In genomic region chr2:60882971-60883753, GRCh38 we compare ENCODE assay signal across 8 cellular contexts. TPM values are rescaled to one million over a fixed set of nuclear protein-coding genes. Genes with fewer than 3 reads are reported as not detected.
DNase-seq lines count a peak whose midpoint lies in the region; ATAC-seq and TF ChIP-seq lines count a peak whose summit lies in the region.

No MANE protein-coding gene starts in this region.

- H4K8ac ChIP-seq in mesendoderm (ENCODE audit: low read depth, low read length): no peak overlapping the region

- H3K9me3 Mint-ChIP-seq in activated CD4-positive, alpha-beta T cell treated with anti-CD3 and anti-CD28 coated beads for 36 hours (ENCODE audit: low read depth): no peaks in the 10 kb centered on the region

- H3K27me3 ChIP-seq in Peyer's patch (no peaks in the 10 kb centered on the region), mesendoderm (ENCODE audit: insufficient read depth, low read length, poor library complexity) (no peaks in the 10 kb centered on the region), upper lobe of right lung (no peaks in the 10 kb centered on the region)

- CTCF ChIA-PET in activated CD4-positive, alpha-beta T cell treated with anti-CD3 and anti-CD28 coated beads for 36 hours (lab: Charles Lee): interaction anchor here (0.8 to 2.6 kb wide), 4 partner anchors 9 to 77 kb away, joined by 4 to 18 read pairs (median 6); no protein-coding TSS in a partner anchor

- H3K9me3 ChIP-seq in Peyer's patch: no peaks in the 10 kb centered on the region
- no peaks in the 10 kb centered on the region for H3K9me3 ChIP-seq in upper lobe of right lung

- H3K27ac ChIP-seq in Peyer's patch (peak overlapping the region; percentile 94 to 99 (median 98)), caudate nucleus (ENCODE audit: low read depth, low read length) (peak overlapping the region; percentile 30), mesendoderm (ENCODE audit: low read depth, low read length) (no peak overlapping the region), upper lobe of right lung (peak overlapping the region; percentile 99)

- peak overlapping the region; percentile 83 for H3K23ac ChIP-seq in mesendoderm (ENCODE audit: low read length)

- no peaks in the 10 kb centered on the region for H3K27me3 Mint-ChIP-seq in activated CD4-positive, alpha-beta T cell treated with anti-CD3 and anti-CD28 coated beads for 36 hours

- H4K5ac ChIP-seq in mesendoderm (ENCODE audit: low read length): no peak overlapping the region

- POLR2A ChIA-PET in activated CD4-positive, alpha-beta T cell treated with anti-CD3 and anti-CD28 coated beads for 36 hours (lab: Charles Lee): interaction anchor here (0.6 to 2.3 kb wide), 9 partner anchors 8 to 94 kb away, joined by 3 to 11 read pairs (median 6); no protein-coding TSS in a partner anchor

- H3K36me3 Mint-ChIP-seq in activated CD4-positive, alpha-beta T cell treated with anti-CD3 and anti-CD28 coated beads for 36 hours (ENCODE audit: low read depth): peaks cover 34% of the 10 kb centered on the region

- no peak overlapping the region for H3K4ac ChIP-seq in mesendoderm (ENCODE audit: low read depth, low read length)

- H2BK120ac ChIP-seq in mesendoderm (ENCODE audit: low read depth, low read length): no peak overlapping the region

- no peak overlapping the region for H3K18ac ChIP-seq in mesendoderm (ENCODE audit: low read length)

- no peak for ATAC-seq in activated CD4-positive, alpha-beta T cell treated with anti-CD3 and anti-CD28 coated beads for 36 hours
- ATAC-seq in upper lobe of right lung: peak; percentile 2

- H2BK5ac ChIP-seq in mesendoderm (ENCODE audit: low read length): no peak overlapping the region

- no peak overlapping the region for H2AK5ac ChIP-seq in mesendoderm (ENCODE audit: low read length)

- H3K9ac ChIP-seq in mesendoderm (ENCODE audit: low read length): peak overlapping the region; percentile 4

- WGBS in mesendoderm (ENCODE audit: extremely low coverage, insufficient coverage, low lambda C conversion rate): no CpG with 5 or more reads among the region's 8 CpGs

- peaks cover 0 to 8% (median 0%) of the 10 kb centered on the region in 4 donors for H3K4me1 ChIP-seq in Peyer's patch
- no peaks in the 10 kb centered on the region for H3K4me1 ChIP-seq in mesendoderm (ENCODE audit: control insufficient read depth, low read depth, low read length)
- peaks cover 37% of the 10 kb centered on the region for H3K4me1 ChIP-seq in upper lobe of right lung

- no peaks in the 10 kb centered on the region for H3K79me1 ChIP-seq in mesendoderm (ENCODE audit: low read length)

- H3K79me2 ChIP-seq in mesendoderm (ENCODE audit: control insufficient read depth, insufficient read depth, low read length): no peaks in the 10 kb centered on the region

- peak overlapping the region; percentile 4 for H3K56ac ChIP-seq in mesendoderm (ENCODE audit: low read length)

- peaks cover 36% of the 10 kb centered on the region for H3K4me1 Mint-ChIP-seq in activated CD4-positive, alpha-beta T cell treated with anti-CD3 and anti-CD28 coated beads for 36 hours

- TF ChIP-seq POLR2A in Peyer's patch (IDR thresholded peaks at IDR 0.05): peak in 1 of 2 donors; percentile 9

- peak overlapping the region; percentile 98 for H3K27ac Mint-ChIP-seq in activated CD4-positive, alpha-beta T cell treated with anti-CD3 and anti-CD28 coated beads for 36 hours

- intact Hi-C loops in activated CD4-positive, alpha-beta T cell treated with anti-CD3 and anti-CD28 coated beads for 36 hours (cut with DNase I, micrococcal nuclease): loop anchor here (1.0 to 5.0 kb wide), 4 partner anchors 64 to 969 kb away; partner anchors contain the start of gene FAM161A (in 1 of the 2)
- intact Hi-C loops in upper lobe of right lung (cut with DNase I): loop anchor here (5.0 kb wide), 1 partner anchor 326 kb away; no protein-coding TSS in a partner anchor

- H2BK15ac ChIP-seq in mesendoderm (replicated peaks; ENCODE audit: low read depth): no peak overlapping the region

- H3K4me3 ChIP-seq in HFF-Myc (replicated peaks; ENCODE audit: low read depth, low read length) (peak overlapping the region; percentile 83), Peyer's patch (peak overlapping the region; percentile 66 to 92 (median 82)), mesendoderm (ENCODE audit: low read length) (no peak overlapping the region), upper lobe of right lung (peak overlapping the region; percentile 92)

- peak overlapping the region; percentile 91 for H3K4me3 Mint-ChIP-seq in activated CD4-positive, alpha-beta T cell treated with anti-CD3 and anti-CD28 coated beads for 36 hours

- H3K36me3 ChIP-seq in Peyer's patch (no peaks in the 10 kb centered on the region), mesendoderm (ENCODE audit: control insufficient read depth, insufficient read depth, low read length) (no peaks in the 10 kb centered on the region), upper lobe of right lung (no peaks in the 10 kb centered on the region)

- DNase-seq in activated CD4-positive, alpha-beta T cell treated with anti-CD3 and anti-CD28 coated beads for 36 hours: peak; percentile 28
- no peak for DNase-seq in activated CD4-positive, alpha-beta T cell treated with anti-CD3 and anti-CD28 coated beads for 1 hour
- DNase-seq in HFF-Myc (ENCODE audit: extremely low read depth, low read depth): no peak
- peak; percentile 54 to 76 (median 68) for DNase-seq in Peyer's patch
- DNase-seq in caudate nucleus (lab: John Stamatoyannopoulos, UW): peak in 2 of 61 donors; percentile 2 to 4
- no peak for DNase-seq in mesendoderm
- no peak for DNase-seq in upper lobe of right lung
- DNase-seq in NCI-H2029 treated with DMSO at 0.1 percent for 48 hours (lab: John Stamatoyannopoulos, UW): no peak

- H3K4me2 ChIP-seq in mesendoderm (ENCODE audit: low read length): peak overlapping the region; percentile 1

- no peak for TF ChIP-seq CTCF in HFF-Myc (IDR thresholded peaks at IDR 0.05; ENCODE audit: low read depth, low read length, missing control alignments)
- no peak for TF ChIP-seq CTCF in Peyer's patch (IDR thresholded peaks at IDR 0.05)
- no peak for TF ChIP-seq CTCF in upper lobe of right lung (IDR thresholded peaks at IDR 0.05)

RNA-seq across cellular contexts. Expression of gene REL, which starts 1.8 kb away (rescaled TPM):
- 10 to 100 TPM; 42.7 to 55.9 TPM for total RNA-seq in activated CD4-positive, alpha-beta T cell treated with anti-CD3 and anti-CD28 coated beads for 36 hours
- 10 to 100 TPM; 11.7 to 79.2 (median 16.7) TPM for total RNA-seq in Peyer's patch
- 3.1 TPM for polyA plus RNA-seq in mesendoderm (2013, experiment 1 of 2)
- polyA plus RNA-seq in mesendoderm (2013, experiment 2 of 2): 2.7 TPM
- 29.1 TPM for total RNA-seq in upper lobe of right lung

Comparison
In these comparisons a context has a peak if more than half of its experiments do, and no peak if none do; other contexts are left out.
1. DNase-seq: peak in activated CD4-positive, alpha-beta T cell treated with anti-CD3 and anti-CD28 coated beads for 36 hours (single experiment) and Peyer's patch (3 of 3); none in activated CD4-positive, alpha-beta T cell treated with anti-CD3 and anti-CD28 coated beads for 1 hour (single experiment), HFF-Myc (single experiment), mesendoderm (single experiment), upper lobe of right lung (single experiment) and NCI-H2029 treated with DMSO at 0.1 percent for 48 hours (single experiment).